ENCODE assay signal across 16 cellular contexts in genomic region chr18:29377346-29377745, GRCh38.
"Had no signal": no experiment of that assay in that cellular context is flagged by ENCODE, and none has a peak within 500 bp of the region (broad histone marks: within the 10 kb centered on the region; RNA-seq: fewer than 3 reads in every experiment).

No MANE protein-coding gene starts in this region.

- DNase-seq: effector memory CD4-positive, alpha-beta T cell; heart right ventricle; hypothalamus; kidney glomerular epithelial cell; mucosa of descending colon; natural killer cell; posterior cingulate gyrus; small intestine; stimulated activated CD4-positive, alpha-beta T cell treated with anti-CD3 and anti-CD28 coated beads, Interleukin-12 subunit alpha, Interleukin-12 subunit beta, amount 100 ng/mL, for 4 hours; stimulated activated naive CD4-positive, alpha-beta T cell; stomach; substantia nigra; transverse colon had no signal

- H3K4me3 Mint-ChIP-seq: natural killer cell, neural crest cell had no signal

- H3K27ac Mint-ChIP-seq: natural killer cell had no signal

- H3K4me3 ChIP-seq: esophagus muscularis mucosa, heart right ventricle, mucosa of descending colon, stomach, thoracic aorta, transverse colon had no signal

- H3K4me1 Mint-ChIP-seq: natural killer cell, neural crest cell had no signal

- H3K36me3 Mint-ChIP-seq: natural killer cell had no signal
